Comparison of ENCODE assay signal across 10 cellular contexts in the genomic region with DNA sequence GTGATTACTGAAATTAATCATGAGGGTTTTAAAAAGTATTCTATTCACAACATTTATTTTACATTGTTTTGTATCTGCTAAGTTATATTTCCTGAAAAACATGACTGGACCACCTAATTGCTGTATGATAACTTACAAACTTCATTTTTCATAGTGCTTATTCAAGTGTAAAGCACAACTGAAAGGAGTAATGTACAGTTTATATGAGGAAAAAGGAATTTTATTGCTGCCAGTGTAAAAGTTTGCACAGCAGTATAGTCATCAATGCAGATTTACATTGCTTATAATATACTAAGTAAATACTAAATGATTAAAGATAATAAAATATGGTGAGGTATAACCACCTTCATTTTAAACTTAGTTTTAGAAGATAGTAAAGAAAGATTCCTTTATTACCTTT. TPM values are rescaled to one million over a fixed set of nuclear protein-coding genes. Genes with fewer than 3 reads are reported as not detected.
DNase-seq lines count a peak whose midpoint lies in the region; ATAC-seq, FAIRE-seq and TF ChIP-seq lines count a peak whose summit lies in the region.
"Had no signal": no experiment of that assay in that cellular context is flagged by ENCODE, and none has a peak within 500 bp of the region (broad histone marks: within the 10 kb centered on the region; RNA-seq: fewer than 3 reads in every experiment).

No MANE protein-coding gene starts in this region.

- no peak for ATAC-seq in GM18519 (IDR thresholded peaks at IDR 0.05; ENCODE audit: low FRiP score, unreplicated experiment)
- ATAC-seq in GM18867 (IDR thresholded peaks at IDR 0.05; ENCODE audit: unreplicated experiment): no peak

- peaks cover 88% of the 10 kb centered on the region for H4K20me1 ChIP-seq in BLaER1
- H4K20me1 ChIP-seq in Loucy (ENCODE audit: insufficient read depth, low read length, poor library complexity, severe bottlenecking): peaks cover 40% of the 10 kb centered on the region
- peaks cover 31% of the 10 kb centered on the region for H4K20me1 ChIP-seq in neural cell (ENCODE audit: insufficient read depth)

- H3K9me2 ChIP-seq in Loucy (replicated peaks; ENCODE audit: low read depth, low read length) (no peaks in the 10 kb centered on the region), neural cell (ENCODE audit: insufficient read depth, low read length) (no peaks in the 10 kb centered on the region)

- H3K4me2 ChIP-seq in BLaER1 (peak overlapping the region; percentile 85), Loucy (ENCODE audit: low read depth, low read length, poor library complexity, severe bottlenecking) (peak overlapping the region; percentile 85), neural cell (ENCODE audit: low read length) (peak overlapping the region; percentile 81)

- H3K36me3 ChIP-seq in BLaER1 (peaks cover 7% of the 10 kb centered on the region; the same call in 1 of the 2 replicates), Loucy (ENCODE audit: insufficient read depth, low read length) (peaks cover 13% of the 10 kb centered on the region), duodenal mucosa (ENCODE audit: control insufficient read depth in 1 of 2, insufficient read depth in 2 of 2, low read length in 2 of 2) (no peaks in the 10 kb centered on the region), neural cell (ENCODE audit: insufficient read depth, low read length) (no peaks in the 10 kb centered on the region)

- peaks cover 33% of the 10 kb centered on the region for H3K4me1 ChIP-seq in BLaER1
- H3K4me1 ChIP-seq in Loucy (ENCODE audit: insufficient read depth, low read length, poor library complexity, severe bottlenecking): peaks cover 36% of the 10 kb centered on the region
- peaks cover 21 to 31% of the 10 kb centered on the region in 2 donors for H3K4me1 ChIP-seq in duodenal mucosa (ENCODE audit: control insufficient read depth in 1 of 2, insufficient read depth in 2 of 2, low read length in 2 of 2)

- H3K9me3 ChIP-seq in BLaER1: no peaks in the 10 kb centered on the region
- H3K9me3 ChIP-seq in Loucy (ENCODE audit: insufficient read depth, low read depth, low read length): peaks cover 5% of the 10 kb centered on the region; the same call in 1 of the 2 replicates
- no peaks in the 10 kb centered on the region for H3K9me3 ChIP-seq in duodenal mucosa (ENCODE audit: control insufficient read depth in 1 of 2, low read length in 2 of 2)
- H3K9me3 ChIP-seq in neural cell (ENCODE audit: low read length): no peaks in the 10 kb centered on the region

- TF ChIP-seq CTCF in Loucy (conservative IDR thresholded peaks at IDR 0.05; ENCODE audit: low read length) (no peak), neural cell (IDR thresholded peaks at IDR 0.05; ENCODE audit: poor library complexity, severe bottlenecking) (no peak)

- H3F3A ChIP-seq in Loucy (ENCODE audit: low read depth) (no peaks in the 10 kb centered on the region), neural cell (ENCODE audit: insufficient read depth, low read length, poor library complexity, severe bottlenecking) (peaks cover 5% of the 10 kb centered on the region)

- no peak for TF ChIP-seq EP300 in neural cell (conservative IDR thresholded peaks at IDR 0.05; ENCODE audit: poor library complexity, severe bottlenecking)

- peak overlapping the region; percentile 97 for H3K27ac ChIP-seq in BLaER1
- H3K27ac ChIP-seq in duodenal mucosa (ENCODE audit: low read depth, low read length): peak overlapping the region; percentile 36
- H3K27ac ChIP-seq in neural cell (ENCODE audit: low read length): no peak overlapping the region

- FAIRE-seq in frontal cortex (lab: Jason Lieb, UNC): no peak

- no peak for DNase-seq in RKO (ENCODE audit: low spot score)
- no peak for DNase-seq in frontal cortex (ENCODE audit: low spot score in 2 of 2)
- DNase-seq: NCI-H1417 treated with DMSO at 0.1 percent for 48 hours; stimulated activated CD4-positive, alpha-beta T cell treated with anti-CD3 and anti-CD28 coated beads, Interleukin-4, amount 100 ng/mL, for 24 hours had no signal

- H3K79me2 ChIP-seq in Loucy (ENCODE audit: insufficient read depth, low read length) (peaks cover 95% of the 10 kb centered on the region), neural cell (replicated peaks; ENCODE audit: insufficient read depth, low read length) (peaks cover 81% of the 10 kb centered on the region)

- H3K4me3 ChIP-seq in BLaER1: peak overlapping the region; percentile 90
- H3K4me3 ChIP-seq in Loucy (ENCODE audit: low read length, poor library complexity, severe bottlenecking): peak overlapping the region; percentile 74
- H3K4me3 ChIP-seq in duodenal mucosa (ENCODE audit: low read depth in 1 of 2, low read length in 2 of 2): peak overlapping the region; percentile 79 to 89
- H3K4me3 ChIP-seq in neural cell (ENCODE audit: low read length): peak overlapping the region; percentile 80

- peak overlapping the region; percentile 99 for H3K9ac ChIP-seq in BLaER1
- peak overlapping the region; percentile 96 for H3K9ac ChIP-seq in Loucy (ENCODE audit: low read depth, low read length, poor library complexity, severe bottlenecking)
- H3K9ac ChIP-seq in duodenal mucosa (ENCODE audit: low read depth in 1 of 2, low read length in 2 of 2): peak overlapping the region; percentile 79 to 86
- peak overlapping the region; percentile 4 for H3K9ac ChIP-seq in neural cell (ENCODE audit: low read length)

- no peak overlapping the region for H2AFZ ChIP-seq in Loucy (ENCODE audit: low read length)
- no peak overlapping the region for H2AFZ ChIP-seq in neural cell (ENCODE audit: low read depth, low read length)

- no peak for TF ChIP-seq RAD21 in neural cell (conservative IDR thresholded peaks at IDR 0.05)

- H3K27me3 ChIP-seq in BLaER1: no peaks in the 10 kb centered on the region
- peaks cover 14% of the 10 kb centered on the region for H3K27me3 ChIP-seq in Loucy (ENCODE audit: insufficient read depth, low read length, poor library complexity, severe bottlenecking)
- no peaks in the 10 kb centered on the region for H3K27me3 ChIP-seq in duodenal mucosa (ENCODE audit: control insufficient read depth in 1 of 2, insufficient read depth in 2 of 2, low read length in 2 of 2)
- no peaks in the 10 kb centered on the region for H3K27me3 ChIP-seq in neural cell (ENCODE audit: insufficient read depth, low read depth, low read length)

TF ChIP-seq in neural cell, 6 proteins besides CTCF, POLR2A, EP300 and RAD21:
- TF ChIP-seq, protein P1, sequence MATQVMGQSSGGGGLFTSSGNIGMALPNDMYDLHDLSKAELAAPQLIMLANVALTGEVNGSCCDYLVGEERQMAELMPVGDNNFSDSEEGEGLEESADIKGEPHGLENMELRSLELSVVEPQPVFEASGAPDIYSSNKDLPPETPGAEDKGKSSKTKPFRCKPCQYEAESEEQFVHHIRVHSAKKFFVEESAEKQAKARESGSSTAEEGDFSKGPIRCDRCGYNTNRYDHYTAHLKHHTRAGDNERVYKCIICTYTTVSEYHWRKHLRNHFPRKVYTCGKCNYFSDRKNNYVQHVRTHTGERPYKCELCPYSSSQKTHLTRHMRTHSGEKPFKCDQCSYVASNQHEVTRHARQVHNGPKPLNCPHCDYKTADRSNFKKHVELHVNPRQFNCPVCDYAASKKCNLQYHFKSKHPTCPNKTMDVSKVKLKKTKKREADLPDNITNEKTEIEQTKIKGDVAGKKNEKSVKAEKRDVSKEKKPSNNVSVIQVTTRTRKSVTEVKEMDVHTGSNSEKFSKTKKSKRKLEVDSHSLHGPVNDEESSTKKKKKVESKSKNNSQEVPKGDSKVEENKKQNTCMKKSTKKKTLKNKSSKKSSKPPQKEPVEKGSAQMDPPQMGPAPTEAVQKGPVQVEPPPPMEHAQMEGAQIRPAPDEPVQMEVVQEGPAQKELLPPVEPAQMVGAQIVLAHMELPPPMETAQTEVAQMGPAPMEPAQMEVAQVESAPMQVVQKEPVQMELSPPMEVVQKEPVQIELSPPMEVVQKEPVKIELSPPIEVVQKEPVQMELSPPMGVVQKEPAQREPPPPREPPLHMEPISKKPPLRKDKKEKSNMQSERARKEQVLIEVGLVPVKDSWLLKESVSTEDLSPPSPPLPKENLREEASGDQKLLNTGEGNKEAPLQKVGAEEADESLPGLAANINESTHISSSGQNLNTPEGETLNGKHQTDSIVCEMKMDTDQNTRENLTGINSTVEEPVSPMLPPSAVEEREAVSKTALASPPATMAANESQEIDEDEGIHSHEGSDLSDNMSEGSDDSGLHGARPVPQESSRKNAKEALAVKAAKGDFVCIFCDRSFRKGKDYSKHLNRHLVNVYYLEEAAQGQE (IDR thresholded peaks at IDR 0.05; ENCODE audit: borderline replicate concordance): no peak
- TF ChIP-seq TAF1 (IDR thresholded peaks at IDR 0.05; ENCODE audit: low read depth): no peak
- no peak for TF ChIP-seq POLR2AphosphoS5 (IDR thresholded peaks at IDR 0.05)
- TF ChIP-seq SMC3 (conservative IDR thresholded peaks at IDR 0.05; ENCODE audit: poor library complexity): no peak
- TF ChIP-seq MXI1 (conservative IDR thresholded peaks at IDR 0.05; ENCODE audit: poor library complexity, severe bottlenecking): no peak
- no peak for TF ChIP-seq EZH2 (IDR thresholded peaks at IDR 0.05; ENCODE audit: borderline replicate concordance, insufficient read depth, low read length, poor library complexity, severe bottlenecking)

RNA-seq across cellular contexts. Expression of a gene that starts 4.0 kb away (rescaled TPM):
- 47.3 and 50.4 TPM in 2 replicates for polyA plus RNA-seq in neural cell
- polyA minus RNA-seq in neural cell: 218 and 240 TPM in 2 replicates
- 212 TPM for total RNA-seq in frontal cortex

RNA-seq across cellular contexts. Expression of a gene that starts 4.1 kb away (rescaled TPM):
- polyA plus RNA-seq in neural cell: 0.30 and 0.77 TPM in 2 replicates
- 2.8 and 2.9 TPM in 2 replicates for polyA minus RNA-seq in neural cell
- 0.82 TPM for total RNA-seq in frontal cortex

RNA-seq across cellular contexts. Expression of a gene that starts 49.4 kb away (rescaled TPM):
- polyA plus RNA-seq in neural cell: 136 and 165 TPM in 2 replicates
- polyA minus RNA-seq in neural cell: 165 and 188 TPM in 2 replicates
- 85.6 TPM for total RNA-seq in frontal cortex

Comparison
In these comparisons a context has a peak if more than half of its experiments do, and no peak if none do; other contexts are left out.
1. H3K9ac ChIP-seq: peak in every context shown above with its lines; median percentile 99 in BLaER1; 96 in Loucy; 82 in duodenal mucosa; 4 in neural cell.